In genomic region chr4:60432911-60433310, GRCh38 we compare ENCODE assay signal across 15 cellular contexts.
DNase-seq lines count a peak whose midpoint lies in the region; ATAC-seq and TF ChIP-seq lines count a peak whose summit lies in the region.
"Had no signal": no experiment of that assay in that cellular context is flagged by ENCODE, and none has a peak within 500 bp of the region (broad histone marks: within the 10 kb centered on the region; RNA-seq: fewer than 3 reads in every experiment).

No MANE protein-coding gene starts in this region.

- no peaks in the 10 kb centered on the region for H3K4me1 Mint-ChIP-seq in WTC11
- no peaks in the 10 kb centered on the region for H3K4me1 Mint-ChIP-seq in neural progenitor cell
- H3K4me1 Mint-ChIP-seq: CD14-positive monocyte; CD4-positive, alpha-beta memory T cell had no signal

- no peak overlapping the region for H2AFZ ChIP-seq in OCI-LY3 (ENCODE audit: low read depth, low read length)
- H2AFZ ChIP-seq in neural progenitor cell (replicated peaks) = no peak overlapping the region
- no peak overlapping the region for H2AFZ ChIP-seq in Karpas-422 (ENCODE audit: low read length)

- POLR2A ChIA-PET in WTC11 (lab: Charles Lee) = no interaction called here

- H3K4me3 ChIP-seq in OCI-LY3 (ENCODE audit: low read length) = no peak overlapping the region
- no peak overlapping the region for H3K4me3 ChIP-seq in neural progenitor cell
- no peak overlapping the region for H3K4me3 ChIP-seq in Karpas-422 (ENCODE audit: low read length)
- H3K4me3 ChIP-seq in uterus = no peak overlapping the region
- H3K4me3 ChIP-seq: A549 had no signal

- ATAC-seq in WTC11 (peak; percentile 41; the same call in 1 of the 2 replicates), GM19463 (IDR thresholded peaks at IDR 0.05; ENCODE audit: unreplicated experiment) (no peak)
- ATAC-seq: A549 had no signal

- H3K9ac ChIP-seq in OCI-LY3 (ENCODE audit: low read length) (no peak overlapping the region), neural progenitor cell (no peak overlapping the region), Karpas-422 (ENCODE audit: low read length) (no peak overlapping the region)

- no peaks in the 10 kb centered on the region for H3K9me2 ChIP-seq in Karpas-422 (replicated peaks; ENCODE audit: insufficient read depth, low read length)

- CTCF ChIA-PET in WTC11 (lab: Charles Lee) = no interaction called here

- H3K4me3 Mint-ChIP-seq in WTC11 (no peak overlapping the region), neural progenitor cell (no peak overlapping the region)
- H3K4me3 Mint-ChIP-seq: CD14-positive monocyte; CD4-positive, alpha-beta memory T cell had no signal

- H3K9me3 ChIP-seq in OCI-LY3 (ENCODE audit: insufficient read depth, low read length) = no peaks in the 10 kb centered on the region
- no peaks in the 10 kb centered on the region for H3K9me3 ChIP-seq in neural progenitor cell (ENCODE audit: low read depth)
- H3K9me3 ChIP-seq in Karpas-422 (ENCODE audit: low read length) = peaks cover 23% of the 10 kb centered on the region
- H3K9me3 ChIP-seq in uterus = no peaks in the 10 kb centered on the region
- H3K9me3 ChIP-seq: A549 had no signal

- H3K27me3 ChIP-seq in OCI-LY3 (ENCODE audit: low read depth, low read length) (no peaks in the 10 kb centered on the region), neural progenitor cell (no peaks in the 10 kb centered on the region), Karpas-422 (ENCODE audit: low read length) (no peaks in the 10 kb centered on the region), uterus (no peaks in the 10 kb centered on the region)

- no peak overlapping the region for H3K27ac Mint-ChIP-seq in WTC11
- H3K27ac Mint-ChIP-seq in neural progenitor cell = no peak overlapping the region
- H3K27ac Mint-ChIP-seq: CD14-positive monocyte; CD4-positive, alpha-beta memory T cell had no signal

- no peak overlapping the region for H3K27ac ChIP-seq in C4-2B
- no peak overlapping the region for H3K27ac ChIP-seq in OCI-LY3 (ENCODE audit: low read length)
- no peak overlapping the region for H3K27ac ChIP-seq in neural progenitor cell
- no peak overlapping the region for H3K27ac ChIP-seq in Karpas-422 (ENCODE audit: low read length)
- H3K27ac ChIP-seq in uterus = no peak overlapping the region
- H3K27ac ChIP-seq: 22Rv1, A549 had no signal

- intact Hi-C loops in uterus (cut with DNase I; ENCODE audit: low total_unique reads) = no loop called here

- H3K4me1 ChIP-seq in OCI-LY3 (ENCODE audit: low read length) (no peaks in the 10 kb centered on the region), neural progenitor cell (no peaks in the 10 kb centered on the region), Karpas-422 (ENCODE audit: low read length) (no peaks in the 10 kb centered on the region), uterus (no peaks in the 10 kb centered on the region)
- H3K4me1 ChIP-seq: A549 had no signal

- H3K36me3 ChIP-seq in OCI-LY3 (replicated peaks; ENCODE audit: low read depth, low read length) (no peaks in the 10 kb centered on the region), neural progenitor cell (no peaks in the 10 kb centered on the region), Karpas-422 (ENCODE audit: insufficient read depth, low read length) (no peaks in the 10 kb centered on the region), uterus (no peaks in the 10 kb centered on the region)

- H4K20me1 ChIP-seq in OCI-LY3 (ENCODE audit: insufficient read depth, low read length) = no peaks in the 10 kb centered on the region
- H4K20me1 ChIP-seq in neural progenitor cell (ENCODE audit: low read depth) = no peaks in the 10 kb centered on the region
- H4K20me1 ChIP-seq in Karpas-422 (ENCODE audit: insufficient read depth, low read depth, low read length) = no peaks in the 10 kb centered on the region

- no peaks in the 10 kb centered on the region for H3K79me2 ChIP-seq in OCI-LY3 (ENCODE audit: low read length)
- H3K79me2 ChIP-seq in neural progenitor cell (ENCODE audit: low read depth) = no peaks in the 10 kb centered on the region
- no peaks in the 10 kb centered on the region for H3K79me2 ChIP-seq in Karpas-422 (ENCODE audit: low read length)

- DNase-seq in WTC11 (ENCODE audit: low spot score) (no peak), neural progenitor cell (ENCODE audit: low spot score) (no peak), Karpas-422 (no peak), uterus (no peak)
- DNase-seq: AML-193; CD4-positive, alpha-beta memory T cell; DMS153; DMS79; GDM1 had no signal

- TF ChIP-seq CTCF in C4-2B (conservative IDR thresholded peaks at IDR 0.05) = peak; percentile 27
- TF ChIP-seq CTCF in OCI-LY3 (IDR thresholded peaks at IDR 0.05; ENCODE audit: low read depth, low read length) = 0 out of 2 replicates have a peak, but pooled peaks have one; percentile 17
- no peak for TF ChIP-seq CTCF in WTC11 (IDR thresholded peaks at IDR 0.05)
- peak; percentile 32 for TF ChIP-seq CTCF in neural progenitor cell (IDR thresholded peaks at IDR 0.05)
- no peak for TF ChIP-seq CTCF in uterus (IDR thresholded peaks at IDR 0.05)

- H3K9me3 Mint-ChIP-seq in WTC11 = peaks cover 8% of the 10 kb centered on the region
- no peaks in the 10 kb centered on the region for H3K9me3 Mint-ChIP-seq in neural progenitor cell

- TF ChIP-seq POLR2A in uterus (IDR thresholded peaks at IDR 0.05) = no peak

- H3K36me3 Mint-ChIP-seq in WTC11 (no peaks in the 10 kb centered on the region), neural progenitor cell (no peaks in the 10 kb centered on the region)
- H3K36me3 Mint-ChIP-seq: CD14-positive monocyte; CD4-positive, alpha-beta memory T cell had no signal

- H3K27me3 Mint-ChIP-seq in WTC11 (ENCODE audit: low read depth) (no peaks in the 10 kb centered on the region), neural progenitor cell (ENCODE audit: insufficient read depth, low read depth) (no peaks in the 10 kb centered on the region)
- H3K27me3 Mint-ChIP-seq: CD4-positive, alpha-beta memory T cell had no signal

- no peaks in the 10 kb centered on the region for H3F3A ChIP-seq in neural progenitor cell (ENCODE audit: low read depth)

- H3K4me2 ChIP-seq in OCI-LY3 (ENCODE audit: low read length) (no peak overlapping the region), neural progenitor cell (no peak overlapping the region), Karpas-422 (ENCODE audit: low read depth, low read length, poor library complexity, severe bottlenecking) (no peak overlapping the region)
- H3K4me2 ChIP-seq: A549 had no signal

TF ChIP-seq in WTC11, 78 proteins besides CTCF, POLR2A, EP300 and RAD21 (continues in another document):
- TF ChIP-seq ZNF281 (CRISPR knock-in tag; IDR thresholded peaks at IDR 0.05) (no peak), JAZF1 (CRISPR knock-in tag; IDR thresholded peaks at IDR 0.05) (no peak), E2F5 (CRISPR knock-in tag; IDR thresholded peaks at IDR 0.05) (no peak), AR (CRISPR knock-in tag; IDR thresholded peaks at IDR 0.05) (no peak), TEAD1 (CRISPR knock-in tag; IDR thresholded peaks at IDR 0.05) (no peak), ZNF317 (CRISPR knock-in tag; IDR thresholded peaks at IDR 0.05; ENCODE audit: borderline replicate concordance, low read depth) (no peak)

Comparison
In these comparisons a context has a peak if more than half of its experiments do, and no peak if none do; other contexts are left out.
1. CTCF ChIP-seq: peak in C4-2B (single experiment), OCI-LY3 (single experiment) and neural progenitor cell (single experiment); none in WTC11 (single experiment) and uterus (0 of 4).